10 cellular contexts compared by ENCODE assay signal in genomic region chr6:36752187-36752885, GRCh38. TPM values are rescaled to one million over a fixed set of nuclear protein-coding genes. Genes with fewer than 3 reads are reported as not detected.
A peak's percentile ranks its signal among the peaks of the same experiment; 100 is the strongest.
DNase-seq lines count a peak whose midpoint lies in the region; ATAC-seq and TF ChIP-seq lines count a peak whose summit lies in the region.
"Had no signal": no experiment of that assay in that cellular context is flagged by ENCODE, and none has a peak within 500 bp of the region (broad histone marks: within the 10 kb centered on the region; RNA-seq: fewer than 3 reads in every experiment).

No MANE protein-coding gene starts in this region.

- peak overlapping the region; percentile 62 for H3K9ac ChIP-seq in MM.1S (ENCODE audit: low read length)

- no peaks in the 10 kb centered on the region for H4K20me1 ChIP-seq in MM.1S (ENCODE audit: insufficient read depth, low read length)

- intact Hi-C loops in activated B cell treated with CpG ODN at 0.5 μM for 24 hours (cut with micrococcal nuclease): no loop called here

- H3K4me3 Mint-ChIP-seq in activated B cell treated with CpG ODN at 0.5 μM for 24 hours: peak overlapping the region; percentile 63
- peak overlapping the region; percentile 92 for H3K4me3 Mint-ChIP-seq in memory B cell
- H3K4me3 Mint-ChIP-seq: HFFc6 had no signal

- peak overlapping the region; percentile 95 for H3K27ac ChIP-seq in MM.1S (ENCODE audit: low read length)
- H3K27ac ChIP-seq: body of pancreas had no signal

- H3K4me1 ChIP-seq in MM.1S (ENCODE audit: low read length): peaks cover 59% of the 10 kb centered on the region
- H3K4me1 ChIP-seq: body of pancreas had no signal

- peaks cover 52% of the 10 kb centered on the region for H3K36me3 Mint-ChIP-seq in activated B cell treated with CpG ODN at 0.5 μM for 24 hours (ENCODE audit: low read depth)
- H3K36me3 Mint-ChIP-seq in memory B cell: peaks cover 45% of the 10 kb centered on the region

- no peaks in the 10 kb centered on the region for H3K9me2 ChIP-seq in MM.1S (replicated peaks; ENCODE audit: insufficient read depth, low read length)

- CTCF ChIA-PET in activated B cell treated with CpG ODN at 0.5 μM for 24 hours (lab: Charles Lee): interaction anchor here (2.5 kb wide), 1 partner anchor 137 kb away, joined by 11 read pairs; no protein-coding TSS in a partner anchor

- peaks cover 51% of the 10 kb centered on the region for H3F3A ChIP-seq in MM.1S (ENCODE audit: insufficient read depth, low read length)

- TF ChIP-seq CTCF in MM.1S (IDR thresholded peaks at IDR 0.05; ENCODE audit: low read length): peak; percentile 5; the same call in 1 of the 2 replicates
- TF ChIP-seq CTCF in activated B cell treated with CpG ODN at 0.5 μM for 24 hours (IDR thresholded peaks at IDR 0.05): no peak

- POLR2A ChIA-PET in activated B cell treated with CpG ODN at 0.5 μM for 24 hours (lab: Charles Lee): interaction anchor here (0.8 to 9.9 kb wide), 5 partner anchors 15 to 297 kb away, joined by 3 to 226 read pairs (median 4); partner anchors contain the start of genes CDKN1A and RAB44

- H3K79me2 ChIP-seq in MM.1S (ENCODE audit: low read length): 0 out of 2 replicates have a peak, but pooled peaks cover 6% of the 10 kb centered on the region

- no peaks in the 10 kb centered on the region for H3K36me3 ChIP-seq in MM.1S (replicated peaks; ENCODE audit: insufficient read depth, low read length)

- no peak overlapping the region for H3K4me3 ChIP-seq in MM.1S (ENCODE audit: low read length)
- H3K4me3 ChIP-seq: body of pancreas, K562 had no signal

- H3K27me3 Mint-ChIP-seq in activated B cell treated with CpG ODN at 0.5 μM for 24 hours: no peaks in the 10 kb centered on the region
- H3K27me3 Mint-ChIP-seq in memory B cell: no peaks in the 10 kb centered on the region

- ATAC-seq in activated B cell treated with CpG ODN at 0.5 μM for 24 hours (ENCODE audit: low read depth) (no peak), memory B cell (ENCODE audit: low read depth) (no peak), HG03175 (IDR thresholded peaks at IDR 0.05; ENCODE audit: unreplicated experiment) (no peak), GM18858 (IDR thresholded peaks at IDR 0.05; ENCODE audit: unreplicated experiment) (no peak)
- ATAC-seq: body of pancreas, K562 had no signal

- H3K9me3 Mint-ChIP-seq in activated B cell treated with CpG ODN at 0.5 μM for 24 hours (peaks cover 3% of the 10 kb centered on the region), memory B cell (no peaks in the 10 kb centered on the region)

- peak overlapping the region; percentile 33 for H2AFZ ChIP-seq in MM.1S (ENCODE audit: low read length)

- H3K27me3 ChIP-seq in MM.1S (replicated peaks; ENCODE audit: insufficient read depth, low read length): no peaks in the 10 kb centered on the region
- H3K27me3 ChIP-seq: body of pancreas had no signal

- peak; percentile 67 for DNase-seq in DMS79 (lab: John Stamatoyannopoulos, UW)
- DNase-seq in MM.1S: peak; percentile 41
- no peak for DNase-seq in activated B cell treated with CpG ODN at 0.5 μM for 24 hours
- no peak for DNase-seq in memory B cell (ENCODE audit: low spot score in 2 of 2)
- DNase-seq in NCI-H1436 (lab: John Stamatoyannopoulos, UW): no peak
- DNase-seq: HFFc6 had no signal

- H3K27ac Mint-ChIP-seq in activated B cell treated with CpG ODN at 0.5 μM for 24 hours (peak overlapping the region; percentile 97), memory B cell (peak overlapping the region; percentile 96)
- H3K27ac Mint-ChIP-seq: HFFc6 had no signal

- H3K4me2 ChIP-seq in MM.1S (ENCODE audit: low read depth, low read length): peak overlapping the region; percentile 66

- H3K9me3 ChIP-seq in MM.1S (replicated peaks; ENCODE audit: insufficient read depth, low read length): no peaks in the 10 kb centered on the region
- H3K9me3 ChIP-seq: body of pancreas had no signal

- peaks cover 87% of the 10 kb centered on the region for H3K4me1 Mint-ChIP-seq in activated B cell treated with CpG ODN at 0.5 μM for 24 hours
- H3K4me1 Mint-ChIP-seq in memory B cell: peaks cover 53% of the 10 kb centered on the region

RNA-seq across cellular contexts. Expression of gene RAB44, which starts 54.7 kb away (rescaled TPM):
- 0.20 TPM in 1 of 2 replicates, not detected in the other for total RNA-seq in activated B cell treated with CpG ODN at 0.5 μM for 24 hours
- total RNA-seq: K562 had no signal

Comparison
In these comparisons a context has a peak if more than half of its experiments do, and no peak if none do; other contexts are left out.
1. DNase-seq: peak in DMS79 (single experiment) and MM.1S (single experiment); none in activated B cell treated with CpG ODN at 0.5 μM for 24 hours (single experiment), memory B cell (0 of 2) and NCI-H1436 (single experiment).